Comparison of ENCODE assay signal across 3 cellular contexts in genomic region chr7:35856175-35856574, GRCh38.
A peak's percentile ranks its signal among the peaks of the same experiment; 100 is the strongest.
TF ChIP-seq lines count a peak whose summit lies in the region.

No MANE protein-coding gene starts in this region.

TF ChIP-seq in SK-N-SH treated with all-trans-retinoic acid at 6 μM for 48 hours, 23 proteins besides CTCF, POLR2A, EP300 and RAD21:
- TF ChIP-seq TSHZ2 (CRISPR knock-in tag; IDR thresholded peaks at IDR 0.05) (no peak), ZNF8 (CRISPR knock-in tag; IDR thresholded peaks at IDR 0.05) (peak; percentile 99)

TF ChIP-seq in SK-N-SH, 30 proteins besides CTCF, POLR2A, EP300 and RAD21:
- no peak for TF ChIP-seq SIN3A (IDR thresholded peaks at IDR 0.05; ENCODE audit: borderline replicate concordance, low read depth, low read length)
- TF ChIP-seq FOXM1 (IDR thresholded peaks at IDR 0.05; ENCODE audit: low read depth) = no peak
- no peak for TF ChIP-seq SMC3 (IDR thresholded peaks at IDR 0.05; ENCODE audit: low read depth, low read length)
- no peak for TF ChIP-seq YY1 (IDR thresholded peaks at IDR 0.05; ENCODE audit: low read depth)
- TF ChIP-seq RCOR1 (IDR thresholded peaks at IDR 0.05; ENCODE audit: low read length) = no peak
- TF ChIP-seq MXI1 (IDR thresholded peaks at IDR 0.05; ENCODE audit: low read depth, low read length) = no peak
- TF ChIP-seq REST (IDR thresholded peaks at IDR 0.05; ENCODE audit: low read depth, low read length) = no peak
- TF ChIP-seq NRF1 (IDR thresholded peaks at IDR 0.05; ENCODE audit: low read depth, low read length) = no peak
- no peak for TF ChIP-seq FOXJ3 (CRISPR knock-in tag; IDR thresholded peaks at IDR 0.05)
- no peak for TF ChIP-seq RXRA (IDR thresholded peaks at IDR 0.05; ENCODE audit: borderline replicate concordance, low read depth)
- TF ChIP-seq ZBTB33 (IDR thresholded peaks at IDR 0.05; ENCODE audit: borderline replicate concordance, low read depth) = no peak
- TF ChIP-seq GATA2 (CRISPR knock-in tag; IDR thresholded peaks at IDR 0.05) = no peak
- no peak for TF ChIP-seq NFIC (IDR thresholded peaks at IDR 0.05; ENCODE audit: borderline replicate concordance)
- no peak for TF ChIP-seq TCF12 (IDR thresholded peaks at IDR 0.05)
- no peak for TF ChIP-seq EZH2phosphoT487 (IDR thresholded peaks at IDR 0.05; ENCODE audit: borderline replicate concordance, low read depth)
- no peak for TF ChIP-seq USF1 (IDR thresholded peaks at IDR 0.05; ENCODE audit: borderline replicate concordance, low read depth)
- TF ChIP-seq CHD2 (IDR thresholded peaks at IDR 0.05; ENCODE audit: low read length, partially characterized antibody) = no peak

TF ChIP-seq in K562, 482 proteins besides CTCF, POLR2A, EP300 and RAD21:
- TF ChIP-seq ZBTB9 (CRISPR knock-in tag; IDR thresholded peaks at IDR 0.05) = no peak
- peak; percentile 56 for TF ChIP-seq ZNF146 (CRISPR knock-in tag; IDR thresholded peaks at IDR 0.05; ENCODE audit: unreplicated experiment)
- no peak for TF ChIP-seq NRF1 (conservative IDR thresholded peaks at IDR 0.05 in 1 of 2, IDR thresholded peaks at IDR 0.05 in 1 of 2)
- TF ChIP-seq NFE2L1 (tag; IDR thresholded peaks at IDR 0.05; ENCODE audit: borderline replicate concordance, low read depth) = no peak
- TF ChIP-seq RBM25 (IDR thresholded peaks at IDR 0.05; ENCODE audit: low read depth, low read length, severe bottlenecking) = peak; percentile 48
- TF ChIP-seq SMARCC2 (IDR thresholded peaks at IDR 0.05; ENCODE audit: low read depth) = no peak
- no peak for TF ChIP-seq ZBTB33 (CRISPR knock-in tag; IDR thresholded peaks at IDR 0.05)
- no peak for TF ChIP-seq TBL1XR1 (IDR thresholded peaks at IDR 0.05; ENCODE audit: low read length in 2 of 2)
- no peak for TF ChIP-seq SIX5 (IDR thresholded peaks at IDR 0.05; ENCODE audit: borderline replicate concordance in 1 of 2, insufficient read depth in 1 of 2, low read depth in 1 of 2, low read length in 2 of 2)
- no peak for TF ChIP-seq NFE2 (IDR thresholded peaks at IDR 0.05; ENCODE audit: low read depth)
- TF ChIP-seq ZNF12 (CRISPR knock-in tag; IDR thresholded peaks at IDR 0.05) = no peak
- TF ChIP-seq PHB2 (IDR thresholded peaks at IDR 0.05; ENCODE audit: low read depth) = no peak
- no peak for TF ChIP-seq PRPF4 (IDR thresholded peaks at IDR 0.05; ENCODE audit: insufficient read depth, low read depth, low read length, poor library complexity, severe bottlenecking)
- TF ChIP-seq HDAC8 (tag; IDR thresholded peaks at IDR 0.05) = no peak
- no peak for TF ChIP-seq VEZF1 (CRISPR knock-in tag; IDR thresholded peaks at IDR 0.05)
- TF ChIP-seq NR1H2 (CRISPR knock-in tag; IDR thresholded peaks at IDR 0.05) = no peak
